Comparison of ENCODE assay signal across 12 cellular contexts in the genomic region with DNA sequence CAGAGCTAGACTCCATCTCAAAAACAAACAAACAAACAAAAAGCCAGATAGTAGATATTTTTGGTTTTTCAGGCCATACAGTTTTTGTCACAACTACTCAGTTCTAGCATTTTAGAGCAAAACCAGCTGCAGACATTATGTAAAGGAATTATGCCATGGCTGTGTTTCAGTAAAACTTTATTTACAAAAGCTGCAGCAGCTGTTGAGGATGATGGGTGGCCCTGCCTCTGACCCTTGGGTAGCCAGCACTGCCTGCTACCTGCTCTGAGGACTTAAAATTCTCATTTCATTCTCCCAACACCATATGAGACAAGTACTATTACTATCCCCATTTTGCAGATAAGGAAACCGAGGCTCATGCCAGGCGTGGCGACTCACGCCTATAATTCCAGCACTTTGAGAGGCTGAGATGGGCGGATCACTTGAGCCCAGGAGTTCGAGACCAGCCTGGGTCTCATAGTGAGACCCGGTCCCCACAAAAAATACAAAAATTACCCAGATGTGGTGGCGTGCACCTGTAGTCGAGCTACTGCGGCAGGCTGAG. TPM values are rescaled to one million over a fixed set of nuclear protein-coding genes. Genes with fewer than 3 reads are reported as not detected.
"Had no signal": no experiment of that assay in that cellular context is flagged by ENCODE, and none has a peak within 500 bp of the region (broad histone marks: within the 10 kb centered on the region; RNA-seq: fewer than 3 reads in every experiment).

No MANE protein-coding gene starts in this region.

- H3K27me3 Mint-ChIP-seq: activated B cell treated with CpG ODN at 0.5 μM for 24 hours; activated CD8-positive, alpha-beta T cell treated with anti-CD3 and anti-CD28 coated beads for 36 hours had no signal

- H3K9me3 Mint-ChIP-seq: activated B cell treated with CpG ODN at 0.5 μM for 24 hours; activated CD8-positive, alpha-beta T cell treated with anti-CD3 and anti-CD28 coated beads for 36 hours; activated T-cell treated with anti-CD3 and anti-CD28 coated beads, Interleukin-2, amount 50 U/mL, for 4 hours; brain; nephron progenitor cell; stimulated activated memory B cell treated with anti-CD40 and anti-IgM and Interleukin-4, amounts not matched to agents 10 μg/mL and 1 μg/mL and 100 μg/mL, for 72 hours; T-helper 1 cell treated with Interleukin-12 subunit alpha and Interleukin-12 subunit beta and Interleukin-4 antibody, amounts not matched to agents 30 μg/mL and 1 μg/mL, for 36 hours had no signal

- H3K9me3 ChIP-seq: colonic mucosa, pancreas, tibial artery had no signal

- H3K4me1 Mint-ChIP-seq: activated B cell treated with CpG ODN at 0.5 μM for 24 hours had no signal

- H3K36me3 Mint-ChIP-seq: brain; stimulated activated memory B cell treated with anti-CD40 and anti-IgM and Interleukin-4, amounts not matched to agents 10 μg/mL and 1 μg/mL and 100 μg/mL, for 72 hours had no signal

- ATAC-seq: stimulated activated memory B cell treated with anti-CD40 and anti-IgM and Interleukin-4, amounts not matched to agents 10 μg/mL and 1 μg/mL and 100 μg/mL, for 72 hours had no signal

- DNase-seq: amniotic stem cell had no signal

- FAIRE-seq: endometrium, pancreas had no signal

- H3K4me3 ChIP-seq: colonic mucosa had no signal

- H3K27ac ChIP-seq: colonic mucosa, pancreas, tibial artery had no signal

- H3K27me3 ChIP-seq: colonic mucosa, pancreas, tibial artery had no signal

- H3K36me3 ChIP-seq: colonic mucosa, pancreas, tibial artery had no signal

- H3K4me3 Mint-ChIP-seq: activated B cell treated with CpG ODN at 0.5 μM for 24 hours; activated CD8-positive, alpha-beta T cell treated with anti-CD3 and anti-CD28 coated beads for 36 hours; activated T-cell treated with anti-CD3 and anti-CD28 coated beads, Interleukin-2, amount 50 U/mL, for 4 hours; nephron progenitor cell; stimulated activated memory B cell treated with anti-CD40 and anti-IgM and Interleukin-4, amounts not matched to agents 10 μg/mL and 1 μg/mL and 100 μg/mL, for 72 hours; T-helper 1 cell treated with Interleukin-12 subunit alpha and Interleukin-12 subunit beta and Interleukin-4 antibody, amounts not matched to agents 30 μg/mL and 1 μg/mL, for 36 hours had no signal

- H3K27ac Mint-ChIP-seq: activated B cell treated with CpG ODN at 0.5 μM for 24 hours; activated CD8-positive, alpha-beta T cell treated with anti-CD3 and anti-CD28 coated beads for 36 hours; stimulated activated memory B cell treated with anti-CD40 and anti-IgM and Interleukin-4, amounts not matched to agents 10 μg/mL and 1 μg/mL and 100 μg/mL, for 72 hours; T-helper 1 cell treated with Interleukin-12 subunit alpha and Interleukin-12 subunit beta and Interleukin-4 antibody, amounts not matched to agents 30 μg/mL and 1 μg/mL, for 36 hours had no signal

- H3K4me1 ChIP-seq: colonic mucosa had no signal

RNA-seq across cellular contexts. Expression of a gene that starts 56.3 kb away (rescaled TPM):
- total RNA-seq: activated B cell treated with CpG ODN at 0.5 μM for 24 hours; activated CD8-positive, alpha-beta T cell treated with anti-CD3 and anti-CD28 coated beads for 36 hours had no signal
